Comparison of ENCODE assay signal across 1 cellular context in genomic region chr12:12671850-12672660, GRCh38.
TF ChIP-seq lines count a peak whose summit lies in the region.

No MANE protein-coding gene starts in this region.

TF ChIP-seq in IMR-90, 13 proteins besides CTCF, POLR2A, EP300 and RAD21:
- TF ChIP-seq FOS (IDR thresholded peaks at IDR 0.05; ENCODE audit: low read depth, low read length) (peak; percentile 77), MXI1 (IDR thresholded peaks at IDR 0.05; ENCODE audit: borderline replicate concordance, low read depth, low read length) (no peak)
